9 cellular contexts compared by ENCODE assay signal in the genomic region with DNA sequence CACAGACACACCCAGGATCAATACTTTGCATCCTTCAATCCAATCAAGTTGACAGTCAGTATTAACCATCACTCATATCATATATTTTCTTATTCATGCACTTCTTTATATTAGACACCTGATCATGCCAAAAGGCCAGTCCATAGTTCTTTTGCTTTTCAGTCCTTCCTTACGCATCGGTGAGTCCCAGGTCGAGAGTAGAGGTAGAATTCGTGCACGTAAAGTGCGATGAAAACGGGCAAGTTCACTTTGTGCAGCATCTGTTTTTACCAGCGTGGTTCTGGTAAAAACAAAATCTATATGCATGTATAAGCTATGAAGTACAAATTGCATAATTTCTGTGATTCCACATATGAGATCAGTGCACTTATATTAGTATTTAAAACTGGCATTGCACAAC. TPM values are rescaled to one million over a fixed set of nuclear protein-coding genes. Genes with fewer than 3 reads are reported as not detected.
DNase-seq lines count a peak whose midpoint lies in the region; ATAC-seq, FAIRE-seq and TF ChIP-seq lines count a peak whose summit lies in the region.
"Had no signal": no experiment of that assay in that cellular context is flagged by ENCODE, and none has a peak within 500 bp of the region (broad histone marks: within the 10 kb centered on the region; RNA-seq: fewer than 3 reads in every experiment).

No MANE protein-coding gene starts in this region.

- peak overlapping the region; percentile 96 for H3K4me3 Mint-ChIP-seq in activated T-helper 17 cell treated with anti-CD3 and anti-CD28 coated beads, Interleukin-2, amount 50 U/mL, for 72 hours

- DNase-seq in HepG2 (ENCODE audit: low spot score) (no peak), right lobe of liver (no peak), lower lobe of right lung (no peak), mucosa of descending colon (no peak), hepatic stellate cell (ENCODE audit: low spot score) (no peak), thyroid gland (no peak)
- DNase-seq: COR-L47 had no signal

- TF ChIP-seq EP300 in HepG2 (IDR thresholded peaks at IDR 0.05; ENCODE audit: low read depth in 2 of 2, low read length in 2 of 2): no peak
- no peak for TF ChIP-seq EP300 in HepG2 (CRISPR knock-in tag; IDR thresholded peaks at IDR 0.05; ENCODE audit: borderline replicate concordance)

- no peak overlapping the region for H2AFZ ChIP-seq in HepG2 (ENCODE audit: low read length)

- CTCF ChIA-PET in HepG2 (lab: Yijun Ruan, JAX; ENCODE audit: low intra/inter-chr PET ratio, low total read pairs): no interaction called here

- no peaks in the 10 kb centered on the region for H3K27me3 Mint-ChIP-seq in activated T-helper 17 cell treated with anti-CD3 and anti-CD28 coated beads, Interleukin-2, amount 50 U/mL, for 72 hours

- H3K4me2 ChIP-seq in HepG2 (ENCODE audit: low read depth, low read length): peak overlapping the region; percentile 78

- no peaks in the 10 kb centered on the region for H3K9me3 ChIP-seq in HepG2 (ENCODE audit: low read length)
- H3K9me3 ChIP-seq in right lobe of liver: no peaks in the 10 kb centered on the region
- H3K9me3 ChIP-seq in lower lobe of right lung: no peaks in the 10 kb centered on the region
- H3K9me3 ChIP-seq in mucosa of descending colon: no peaks in the 10 kb centered on the region
- H3K9me3 ChIP-seq in thyroid gland: no peaks in the 10 kb centered on the region

- FAIRE-seq in HepG2 (lab: Jason Lieb, UNC): no peak

- peaks cover 20% of the 10 kb centered on the region for H3K36me3 Mint-ChIP-seq in activated T-helper 17 cell treated with anti-CD3 and anti-CD28 coated beads, Interleukin-2, amount 50 U/mL, for 72 hours (ENCODE audit: low read depth)

- peaks cover 48% of the 10 kb centered on the region for H3K4me1 ChIP-seq in HepG2 (ENCODE audit: insufficient read depth, low read length)
- peaks cover 0 to 15% (median 1%) of the 10 kb centered on the region in 4 donors for H3K4me1 ChIP-seq in right lobe of liver
- peaks cover 22% of the 10 kb centered on the region for H3K4me1 ChIP-seq in lower lobe of right lung
- H3K4me1 ChIP-seq in mucosa of descending colon (ENCODE audit: low read depth): no peaks in the 10 kb centered on the region
- peaks cover 7 to 12% of the 10 kb centered on the region in 2 donors for H3K4me1 ChIP-seq in thyroid gland

- H3K27me3 ChIP-seq in HepG2 (ENCODE audit: control insufficient read depth in 1 of 2, insufficient read depth in 2 of 2, low read length in 2 of 2) (no peaks in the 10 kb centered on the region; a peak in 2 of 5 replicates), right lobe of liver (no peaks in the 10 kb centered on the region), lower lobe of right lung (ENCODE audit: low read depth) (no peaks in the 10 kb centered on the region), thyroid gland (no peaks in the 10 kb centered on the region)

- ATAC-seq in HepG2: no peak
- ATAC-seq in right lobe of liver: no peak
- ATAC-seq in activated T-helper 17 cell treated with anti-CD3 and anti-CD28 coated beads, Interleukin-2, amount 50 U/mL, for 72 hours (replicated peaks): no peak
- no peak for ATAC-seq in lower lobe of right lung
- no peak for ATAC-seq in mucosa of descending colon
- no peak for ATAC-seq in HG02588 (IDR thresholded peaks at IDR 0.05; ENCODE audit: unreplicated experiment)

- POLR2A ChIA-PET in HepG2 (lab: Yijun Ruan, JAX): interaction anchor here (1.3 to 2.9 kb wide), 2 partner anchors 9 to 40 kb away, joined by 4 to 49 read pairs; no protein-coding TSS in a partner anchor

- H3K4me3 ChIP-seq in HepG2 (replicated peaks in 1 of 3; ENCODE audit: insufficient read depth in 1 of 3, low read depth in 2 of 3, low read length in 3 of 3): peak overlapping the region in 2 of 3 experiments; percentile 92 to 93; a peak in 3 of 6 replicates
- no peak overlapping the region for H3K4me3 ChIP-seq in right lobe of liver
- no peak overlapping the region for H3K4me3 ChIP-seq in lower lobe of right lung
- H3K4me3 ChIP-seq in mucosa of descending colon: no peak overlapping the region
- no peak overlapping the region for H3K4me3 ChIP-seq in thyroid gland (replicated peaks in 1 of 3)

- no peak for TF ChIP-seq RAD21 in HepG2 (CRISPR knock-in tag; IDR thresholded peaks at IDR 0.05)

- in situ Hi-C loops in HepG2 (cut with HindIII; ENCODE audit: extremely low pct_ligation_motif_present, low pct_unique_long_range_greater_than_20kb): no loop called here

- H3K36me3 ChIP-seq in HepG2 (replicated peaks in 1 of 2; ENCODE audit: control insufficient read depth in 1 of 2, insufficient read depth in 2 of 2, low read length in 2 of 2): peaks cover 1 to 7% of the 10 kb centered on the region in 2 experiments; a peak in 1 of 5 replicates
- peaks cover 0 to 5% (median under 1%) of the 10 kb centered on the region in 4 donors for H3K36me3 ChIP-seq in right lobe of liver
- peaks cover 19% of the 10 kb centered on the region for H3K36me3 ChIP-seq in lower lobe of right lung
- H3K36me3 ChIP-seq in mucosa of descending colon (ENCODE audit: low read depth): no peaks in the 10 kb centered on the region
- H3K36me3 ChIP-seq in thyroid gland: peaks cover 0 to 8% of the 10 kb centered on the region in 2 donors

- intact Hi-C loops in HepG2 (cut with micrococcal nuclease; ENCODE audit: unreplicated experiment): no loop called here
- intact Hi-C loops in right lobe of liver (cut with DNase I): no loop called here
- intact Hi-C loops in lower lobe of right lung (cut with DNase I): no loop called here
- intact Hi-C loops in mucosa of descending colon (cut with DNase I, micrococcal nuclease): no loop called here
- intact Hi-C loops in thyroid gland (cut with DNase I): no loop called here

- TF ChIP-seq POLR2A in HepG2 (IDR thresholded peaks at IDR 0.05; ENCODE audit: insufficient read depth in 1 of 2, low read depth in 2 of 2, low read length in 2 of 2): no peak
- TF ChIP-seq POLR2A in right lobe of liver (IDR thresholded peaks at IDR 0.05): no peak
- no peak for TF ChIP-seq POLR2A in thyroid gland (IDR thresholded peaks at IDR 0.05)

- TF ChIP-seq CTCF in HepG2 (CRISPR knock-in tag; IDR thresholded peaks at IDR 0.05) (no peak), right lobe of liver (IDR thresholded peaks at IDR 0.05) (no peak), lower lobe of right lung (IDR thresholded peaks at IDR 0.05) (no peak), mucosa of descending colon (IDR thresholded peaks at IDR 0.05) (no peak), thyroid gland (IDR thresholded peaks at IDR 0.05) (no peak)

- 98% methylated on average over 8 of the region's 8 CpGs for WGBS in HepG2 (ENCODE audit: low lambda C conversion rate)
- 90% methylated on average over 8 of the region's 8 CpGs for WGBS in right lobe of liver (ENCODE audit: insufficient coverage, low coverage, low lambda C conversion rate, missing lambda C conversion rate)
- 89 to 90% methylated on average over 8 of the region's 8 CpGs for WGBS in thyroid gland, 2 donors

- peak overlapping the region; percentile 93 for H3K9ac ChIP-seq in HepG2 (ENCODE audit: insufficient read depth, low read depth, low read length)

- peaks cover 39% of the 10 kb centered on the region for H3K79me2 ChIP-seq in HepG2 (ENCODE audit: insufficient read depth, low read length)

- no peaks in the 10 kb centered on the region for H3K9me3 Mint-ChIP-seq in activated T-helper 17 cell treated with anti-CD3 and anti-CD28 coated beads, Interleukin-2, amount 50 U/mL, for 72 hours

- H3K27ac ChIP-seq in HepG2 (ENCODE audit: extremely low read length, insufficient read depth, low read length): no peak overlapping the region
- H3K27ac ChIP-seq in right lobe of liver: no peak overlapping the region
- peak overlapping the region; percentile 89 for H3K27ac ChIP-seq in lower lobe of right lung
- H3K27ac ChIP-seq in thyroid gland: no peak overlapping the region

- no TSS peak for BruUV-seq in HepG2 (replicated peaks; lab: Mats Ljungman, UMichigan)

- 0 out of 2 replicates have a peak, but pooled peaks cover 6% of the 10 kb centered on the region for H4K20me1 ChIP-seq in HepG2 (ENCODE audit: insufficient read depth, low read length)

- H3K4me1 Mint-ChIP-seq in activated T-helper 17 cell treated with anti-CD3 and anti-CD28 coated beads, Interleukin-2, amount 50 U/mL, for 72 hours: peaks cover 4% of the 10 kb centered on the region

- H3K27ac Mint-ChIP-seq in activated T-helper 17 cell treated with anti-CD3 and anti-CD28 coated beads, Interleukin-2, amount 50 U/mL, for 72 hours: peak overlapping the region; percentile 98

RNA-seq across cellular contexts. Expression of a gene that starts 1.2 kb away (rescaled TPM):
- total RNA-seq in HepG2 (2016; rRNA removed; fragmentation: Illumina TruSeq; extraction: Trizol) (96.6 and 154 TPM in 2 replicates), right lobe of liver (10 to 100 TPM; 14.3 to 51.5 (median 18.0) TPM), lower lobe of right lung (31.8 TPM), mucosa of descending colon (10 to 100 TPM; 23.4 to 37.3 (median 31.5) TPM), thyroid gland (10 to 100 TPM; 57.1 to 84.5 (median 72.4) TPM)
- 20.8 and 24.2 TPM in 2 replicates for total RNA-seq in HepG2 (2016; cell fraction: cytosol; rRNA removed; fragmentation: Illumina TruSeq; extraction: Trizol; ENCODE audit: low read depth)
- total RNA-seq in HepG2 (2016; cell fraction: insoluble cytoplasmic fraction; rRNA removed; fragmentation: Illumina TruSeq; extraction: Trizol): 99.8 and 164 TPM in 2 replicates
- 48.0 and 50.2 TPM in 2 replicates for total RNA-seq in HepG2 (2016; cell fraction: membrane; rRNA removed; fragmentation: Illumina TruSeq; extraction: Trizol)
- 55.6 and 64.2 TPM in 2 replicates for total RNA-seq in HepG2 (2016; cell fraction: nucleus; rRNA removed; fragmentation: Illumina TruSeq; extraction: Trizol)
- polyA plus RNA-seq in HepG2 (2011; rRNA removed): 64.8 and 86.3 TPM in 2 replicates
- 40.8 and 66.4 TPM in 2 replicates for polyA plus RNA-seq in HepG2 (2011; cell fraction: cytosol; rRNA removed)
- polyA plus RNA-seq in HepG2 (2011; cell fraction: nucleus; rRNA removed): 26.2 and 33.6 TPM in 2 replicates
- polyA plus RNA-seq in HepG2 (2012): 31.5 and 57.8 TPM in 2 replicates
- 26.2 and 26.4 TPM in 2 replicates for polyA plus RNA-seq in HepG2 (2016; cell fraction: cytosol; fragmentation: Illumina TruSeq; extraction: Trizol; ENCODE audit: low read depth)
- 193 and 198 TPM in 2 replicates for polyA plus RNA-seq in HepG2 (2016; cell fraction: insoluble cytoplasmic fraction; fragmentation: Illumina TruSeq; extraction: Trizol; ENCODE audit: low read depth)
- 44.7 and 48.2 TPM in 2 replicates for polyA plus RNA-seq in HepG2 (2016; cell fraction: membrane; fragmentation: Illumina TruSeq; extraction: Trizol; ENCODE audit: low read depth)
- 75.7 and 79.5 TPM in 2 replicates for polyA plus RNA-seq in HepG2 (2016; cell fraction: nucleus; fragmentation: Illumina TruSeq; extraction: Trizol; ENCODE audit: insufficient read depth, low read depth)
- polyA minus RNA-seq in HepG2 (2011; rRNA and poly(A)+ RNA removed; ENCODE audit: low replicate concordance): 12.8 and 16.1 TPM in 2 replicates
- 35.9 and 41.2 TPM in 2 replicates for polyA minus RNA-seq in HepG2 (2011; cell fraction: cytosol; rRNA and poly(A)+ RNA removed)
- 60.4 and 62.8 TPM in 2 replicates for polyA minus RNA-seq in HepG2 (2011; cell fraction: nucleus; rRNA and poly(A)+ RNA removed)
- total RNA-seq in activated T-helper 17 cell treated with anti-CD3 and anti-CD28 coated beads, Interleukin-2, amount 50 U/mL, for 72 hours: 10 to 100 TPM; 40.3 to 53.1 TPM

Comparison
In these comparisons a context has a peak if more than half of its experiments do, and no peak if none do; other contexts are left out.
1. H3K4me3 ChIP-seq: peak in HepG2 (2 of 3); none in right lobe of liver (0 of 3), lower lobe of right lung (single experiment), mucosa of descending colon (single experiment) and thyroid gland (0 of 3).